8 cellular contexts compared by ENCODE assay signal in genomic region chr19:4403005-4403761, GRCh38. TPM values are rescaled to one million over a fixed set of nuclear protein-coding genes. Genes with fewer than 3 reads are reported as not detected.
DNase-seq lines count a peak whose midpoint lies in the region; TF ChIP-seq lines count a peak whose summit lies in the region.

No MANE protein-coding gene starts in this region.

- H3K9me3 Mint-ChIP-seq in T-helper 1 cell treated with Interleukin-12 subunit alpha and Interleukin-12 subunit beta and Interleukin-4 antibody, amounts not matched to agents 30 μg/mL and 1 μg/mL, for 36 hours = no peaks in the 10 kb centered on the region

- H3K27me3 ChIP-seq in WERI-Rb-1 (ENCODE audit: insufficient read depth, low read depth, severe bottlenecking) = no peaks in the 10 kb centered on the region
- H3K27me3 ChIP-seq in iPS-15b (ENCODE audit: control insufficient read depth, insufficient read depth, low read length) = no peaks in the 10 kb centered on the region
- H3K27me3 ChIP-seq in stomach = no peaks in the 10 kb centered on the region

- peak overlapping the region; percentile 92 for H3K4me3 Mint-ChIP-seq in T-helper 1 cell treated with Interleukin-12 subunit alpha and Interleukin-12 subunit beta and Interleukin-4 antibody, amounts not matched to agents 30 μg/mL and 1 μg/mL, for 36 hours

- TF ChIP-seq EP300 in stomach (IDR thresholded peaks at IDR 0.05) = no peak

- DNase-seq in T-helper 1 cell (no peak), WERI-Rb-1 (peak; percentile 12), stomach (no peak), DMS153 (lab: John Stamatoyannopoulos, UW) (no peak), NCI-H2227 treated with DMSO at 0.1 percent for 48 hours (lab: John Stamatoyannopoulos, UW) (no peak)
- no peak for DNase-seq in activated CD4-positive, CD25-positive, alpha-beta regulatory T cell treated with anti-CD3 and anti-CD28 coated beads, Interleukin-2, amount 50 U/mL, for 72 hours

- no peak for TF ChIP-seq POLR2A in stomach (IDR thresholded peaks at IDR 0.05)

- intact Hi-C loops in stomach (cut with DNase I; ENCODE audit: low total_unique reads) = no loop called here

- peak overlapping the region; percentile 89 for H3K27ac Mint-ChIP-seq in T-helper 1 cell treated with Interleukin-12 subunit alpha and Interleukin-12 subunit beta and Interleukin-4 antibody, amounts not matched to agents 30 μg/mL and 1 μg/mL, for 36 hours

- H3K9ac ChIP-seq in iPS-15b (ENCODE audit: low read depth, low read length) = peak overlapping the region; percentile 94

- H3K27ac ChIP-seq in WERI-Rb-1 (peak overlapping the region; percentile 88), stomach (peak overlapping the region in 4 of 5 donors; percentile 82 to 100 (median 96))

- H3K9me3 ChIP-seq in WERI-Rb-1 (ENCODE audit: severe bottlenecking) (no peaks in the 10 kb centered on the region), iPS-15b (ENCODE audit: control insufficient read depth, insufficient read depth, low read length) (no peaks in the 10 kb centered on the region), stomach (no peaks in the 10 kb centered on the region)

- peaks cover 36% of the 10 kb centered on the region for H3K4me1 Mint-ChIP-seq in T-helper 1 cell treated with Interleukin-12 subunit alpha and Interleukin-12 subunit beta and Interleukin-4 antibody, amounts not matched to agents 30 μg/mL and 1 μg/mL, for 36 hours (ENCODE audit: low read depth)

- no peaks in the 10 kb centered on the region for H3K27me3 Mint-ChIP-seq in T-helper 1 cell treated with Interleukin-12 subunit alpha and Interleukin-12 subunit beta and Interleukin-4 antibody, amounts not matched to agents 30 μg/mL and 1 μg/mL, for 36 hours (ENCODE audit: low read depth)

- H3K4me3 ChIP-seq in WERI-Rb-1 (ENCODE audit: low read depth, low read length) (peak overlapping the region; percentile 98), iPS-15b (ENCODE audit: low read depth, low read length) (peak overlapping the region; percentile 88), stomach (peak overlapping the region; percentile 71 to 94 (median 79))

- H3K36me3 ChIP-seq in WERI-Rb-1 = peaks cover 57% of the 10 kb centered on the region
- peaks cover 16% of the 10 kb centered on the region for H3K36me3 ChIP-seq in iPS-15b (ENCODE audit: control insufficient read depth, insufficient read depth, low read length)
- peaks cover 0 to 4% (median 0%) of the 10 kb centered on the region in 4 donors for H3K36me3 ChIP-seq in stomach

- 7 to 10% (median 9%) methylated on average over 30 to 32 of the region's 32 CpGs for WGBS in stomach, 5 donors

- no peak for TF ChIP-seq CTCF in WERI-Rb-1 (IDR thresholded peaks at IDR 0.05; ENCODE audit: low read depth, low read length)
- TF ChIP-seq CTCF in stomach (IDR thresholded peaks at IDR 0.05) = no peak

- peaks cover 5% of the 10 kb centered on the region for H3K4me1 ChIP-seq in iPS-15b (ENCODE audit: control insufficient read depth, insufficient read depth, low read length)
- H3K4me1 ChIP-seq in stomach = peaks cover 27 to 43% (median 40%) of the 10 kb centered on the region in 4 donors

- H3K36me3 Mint-ChIP-seq in T-helper 1 cell treated with Interleukin-12 subunit alpha and Interleukin-12 subunit beta and Interleukin-4 antibody, amounts not matched to agents 30 μg/mL and 1 μg/mL, for 36 hours (ENCODE audit: low read depth) = peaks cover 13% of the 10 kb centered on the region

RNA-seq across cellular contexts. Expression of gene CHAF1A, which starts 0.7 kb away (rescaled TPM):
- 100 to 1,000 TPM in 1 of 5 donors, 10 to 100 TPM in 1, 1 to 10 TPM in 3; 1.8 to 100 (median 9.8) TPM for total RNA-seq in stomach
- polyA plus RNA-seq in stomach = 1 to 10 TPM; 5.4 to 7.2 (median 5.8) TPM

RNA-seq across cellular contexts. Expression of gene SH3GL1, which starts 2.8 kb away (rescaled TPM):
- total RNA-seq in stomach = 100 to 1,000 TPM in 1 of 5 donors, 10 to 100 TPM in 4; 14.8 to 111 (median 26.3) TPM
- 10 to 100 TPM; 44.9 to 48.5 (median 46.0) TPM for polyA plus RNA-seq in stomach

RNA-seq across cellular contexts. Expression of gene UBXN6, which starts 54.4 kb away (rescaled TPM):
- 100 to 1,000 TPM in 1 of 5 donors, 10 to 100 TPM in 4; 19.3 to 208 (median 73.7) TPM for total RNA-seq in stomach
- 100 to 1,000 TPM; 112 to 148 (median 138) TPM for polyA plus RNA-seq in stomach

RNA-seq across cellular contexts. Expression of gene MPND, which starts 59.8 kb away (rescaled TPM):
- total RNA-seq in stomach = 10 to 100 TPM in 2 of 5 donors, 1 to 10 TPM in 3; 2.2 to 24.5 (median 8.3) TPM
- polyA plus RNA-seq in stomach = 10 to 100 TPM; 20.4 to 25.0 (median 22.0) TPM
